In genomic region chr22:43883719-43884415, GRCh38 we compare ENCODE assay signal across 16 cellular contexts. TPM values are rescaled to one million over a fixed set of nuclear protein-coding genes. Genes with fewer than 3 reads are reported as not detected.
"Had no signal": no experiment of that assay in that cellular context is flagged by ENCODE, and none has a peak within 500 bp of the region (broad histone marks: within the 10 kb centered on the region; RNA-seq: fewer than 3 reads in every experiment).

No MANE protein-coding gene starts in this region.

- H3K4me1 ChIP-seq: adrenal gland, colonic mucosa, esophagus squamous epithelium, gastroesophageal sphincter, thyroid gland had no signal

- H3K36me3 ChIP-seq: adrenal gland, colonic mucosa, esophagus squamous epithelium, gastroesophageal sphincter, thyroid gland had no signal

- DNase-seq: esophagus squamous epithelium, occipital lobe had no signal

- H3K27ac ChIP-seq: adrenal gland, colonic mucosa, dorsolateral prefrontal cortex, esophagus squamous epithelium, gastroesophageal sphincter, thyroid gland, VCaP had no signal

- ATAC-seq: gastroesophageal sphincter had no signal

- FAIRE-seq: astrocyte had no signal

- H3K9me3 ChIP-seq: adrenal gland, colonic mucosa, esophagus squamous epithelium, gastroesophageal sphincter, thyroid gland had no signal

- H3K4me3 ChIP-seq: adrenal gland, colonic mucosa, dorsolateral prefrontal cortex, esophagus squamous epithelium, gastroesophageal sphincter, thyroid gland had no signal

- H3K27me3 ChIP-seq: colonic mucosa, thyroid gland had no signal

RNA-seq across cellular contexts. Expression of gene PNPLA5, which starts 7.9 kb away (rescaled TPM):
- total RNA-seq: activated CD4-positive, alpha-beta T cell treated with anti-CD3 and anti-CD28 coated beads, Interleukin-2, amount 10 ng/mL, durations not matched to agents 7 days and 5 days; activated CD8-positive, alpha-beta memory T cell treated with anti-CD3 and anti-CD28 coated beads, Interleukin-2, amount 10 ng/mL, durations not matched to agents 7 days and 5 days; activated CD8-positive, alpha-beta T cell treated with anti-CD3 and anti-CD28 coated beads for 36 hours; adrenal gland; astrocyte; colonic mucosa; esophagus squamous epithelium; gastroesophageal sphincter; liver; mucosa of gallbladder; occipital lobe; thyroid gland; urinary bladder had no signal
- polyA plus RNA-seq: adrenal gland, liver, neural cell, urinary bladder had no signal

RNA-seq across cellular contexts. Expression of gene SULT4A1, which starts 21.6 kb away (rescaled TPM):
- total RNA-seq: activated CD4-positive, alpha-beta T cell treated with anti-CD3 and anti-CD28 coated beads, Interleukin-2, amount 10 ng/mL, durations not matched to agents 7 days and 5 days; activated CD8-positive, alpha-beta memory T cell treated with anti-CD3 and anti-CD28 coated beads, Interleukin-2, amount 10 ng/mL, durations not matched to agents 7 days and 5 days; activated CD8-positive, alpha-beta T cell treated with anti-CD3 and anti-CD28 coated beads for 36 hours; esophagus squamous epithelium; thyroid gland had no signal
- polyA plus RNA-seq: liver had no signal

RNA-seq across cellular contexts. Expression of gene PNPLA3, which starts 39.7 kb away (rescaled TPM):
- total RNA-seq: activated CD4-positive, alpha-beta T cell treated with anti-CD3 and anti-CD28 coated beads, Interleukin-2, amount 10 ng/mL, durations not matched to agents 7 days and 5 days; gastroesophageal sphincter had no signal
